In genomic region chrX:19563327-19563726, GRCh38 we compare ENCODE assay signal across 14 cellular contexts. TPM values are rescaled to one million over a fixed set of nuclear protein-coding genes. Genes with fewer than 3 reads are reported as not detected.
A peak's percentile ranks its signal among the peaks of the same experiment; 100 is the strongest.
DNase-seq lines count a peak whose midpoint lies in the region; ATAC-seq, FAIRE-seq and TF ChIP-seq lines count a peak whose summit lies in the region.
"Had no signal": no experiment of that assay in that cellular context is flagged by ENCODE, and none has a peak within 500 bp of the region (broad histone marks: within the 10 kb centered on the region; RNA-seq: fewer than 3 reads in every experiment).

No MANE protein-coding gene starts in this region.

- POLR2A ChIA-PET in MCF 10A (lab: Yijun Ruan, JAX) = no interaction called here

- H3K4me2 ChIP-seq in OCI-LY3 (ENCODE audit: low read length) = peak overlapping the region; percentile 94

- CTCF ChIA-PET in MCF 10A (lab: Yijun Ruan, JAX) = interaction anchor here (0.5 to 0.6 kb wide), 2 partner anchors 28 to 239 kb away, joined by 3 read pairs; no protein-coding TSS in a partner anchor

- intact Hi-C loops in MCF 10A (cut with micrococcal nuclease) = no loop called here

- H3K4me3 ChIP-seq in OCI-LY3 (ENCODE audit: low read length) = peak overlapping the region; percentile 65
- H3K4me3 ChIP-seq: esophagus muscularis mucosa, lower lobe of right lung had no signal

- no peaks in the 10 kb centered on the region for H3K9me3 ChIP-seq in OCI-LY3 (ENCODE audit: insufficient read depth, low read length)
- H3K9me3 ChIP-seq: esophagus muscularis mucosa, lower lobe of right lung had no signal

- H3K9me3 Mint-ChIP-seq in MCF 10A (ENCODE audit: unreplicated experiment) = no peaks in the 10 kb centered on the region
- peaks cover 51% of the 10 kb centered on the region for H3K9me3 Mint-ChIP-seq in nephron progenitor cell

- no peak overlapping the region for H2AFZ ChIP-seq in OCI-LY3 (ENCODE audit: low read depth, low read length)

- peak overlapping the region; percentile 60 for H3K9ac ChIP-seq in OCI-LY3 (ENCODE audit: low read length)

- H3K27ac ChIP-seq in OCI-LY3 (ENCODE audit: low read length) = peak overlapping the region; percentile 99
- H3K27ac ChIP-seq: esophagus muscularis mucosa, lower lobe of right lung, WERI-Rb-1 had no signal

- no peaks in the 10 kb centered on the region for H3K36me3 ChIP-seq in OCI-LY3 (replicated peaks; ENCODE audit: low read depth, low read length)
- H3K36me3 ChIP-seq: esophagus muscularis mucosa, lower lobe of right lung, WERI-Rb-1 had no signal

- ATAC-seq in GM19351 (IDR thresholded peaks at IDR 0.05; ENCODE audit: unreplicated experiment) = peak; percentile 45
- ATAC-seq in HG02870 (IDR thresholded peaks at IDR 0.05; ENCODE audit: unreplicated experiment) = peak; percentile 59
- ATAC-seq: lower lobe of right lung had no signal

- H3K36me3 Mint-ChIP-seq in MCF 10A (ENCODE audit: insufficient read depth, unreplicated experiment) = peaks cover 4% of the 10 kb centered on the region
- H3K36me3 Mint-ChIP-seq in nephron progenitor cell (ENCODE audit: low read depth) = no peaks in the 10 kb centered on the region

- no peak for DNase-seq in GM12891 (ENCODE audit: insufficient read length, low spot score)
- no peak for DNase-seq in MCF 10A (ENCODE audit: unreplicated experiment)
- DNase-seq in nephron progenitor cell = no peak
- no peak for DNase-seq in NCI-H2171 (lab: John Stamatoyannopoulos, UW)
- no peak for DNase-seq in NCI-H82 treated with DMSO at 0.1 percent for 48 hours (lab: John Stamatoyannopoulos, UW; ENCODE audit: unreplicated experiment)
- DNase-seq: activated naive CD4-positive, alpha-beta T cell; lower lobe of right lung; NCI-H446 treated with DMSO at 0.1 percent for 48 hours; WERI-Rb-1 had no signal

- no TSS peak for BruUV-seq in MCF 10A (replicated peaks; lab: Mats Ljungman, UMichigan)

- peaks cover 10% of the 10 kb centered on the region for H3K27me3 Mint-ChIP-seq in MCF 10A (ENCODE audit: insufficient read depth, unreplicated experiment)
- H3K27me3 Mint-ChIP-seq in nephron progenitor cell (ENCODE audit: low read depth, poor library complexity) = no peaks in the 10 kb centered on the region

- H3K4me1 Mint-ChIP-seq in MCF 10A (ENCODE audit: insufficient read depth, unreplicated experiment) = no peaks in the 10 kb centered on the region
- H3K4me1 Mint-ChIP-seq in nephron progenitor cell = peaks cover 19% of the 10 kb centered on the region

- FAIRE-seq in GM12891 (lab: Jason Lieb, UNC) = peak; percentile 78
- FAIRE-seq: G401.6 had no signal

- H3K4me1 ChIP-seq in OCI-LY3 (ENCODE audit: low read length) = peaks cover 55% of the 10 kb centered on the region
- H3K4me1 ChIP-seq: esophagus muscularis mucosa had no signal

- H3K79me2 ChIP-seq in OCI-LY3 (ENCODE audit: low read length) = no peaks in the 10 kb centered on the region

- H3K27ac Mint-ChIP-seq in MCF 10A (ENCODE audit: low read depth, unreplicated experiment) (no peak overlapping the region), nephron progenitor cell (no peak overlapping the region)

- H3K27me3 ChIP-seq in OCI-LY3 (ENCODE audit: low read depth, low read length) = no peaks in the 10 kb centered on the region
- H3K27me3 ChIP-seq: esophagus muscularis mucosa had no signal

- TF ChIP-seq CTCF in OCI-LY3 (IDR thresholded peaks at IDR 0.05; ENCODE audit: low read depth, low read length) (no peak), MCF 10A (IDR thresholded peaks at IDR 0.05; ENCODE audit: unreplicated experiment) (no peak), nephron progenitor cell (IDR thresholded peaks at IDR 0.05) (no peak)

- no peaks in the 10 kb centered on the region for H4K20me1 ChIP-seq in OCI-LY3 (ENCODE audit: insufficient read depth, low read length)

- H3K4me3 Mint-ChIP-seq in MCF 10A (ENCODE audit: unreplicated experiment) (no peak overlapping the region), nephron progenitor cell (no peak overlapping the region)

- no peak for TF ChIP-seq POLR2A in GM12891 (IDR thresholded peaks at IDR 0.05; ENCODE audit: low read depth, low read length)

TF ChIP-seq in GM12891, 5 proteins besides CTCF, POLR2A, EP300 and RAD21:
- no peak for TF ChIP-seq POU2F2 (IDR thresholded peaks at IDR 0.05; ENCODE audit: low read depth, low read length)
- TF ChIP-seq SPI1 (IDR thresholded peaks at IDR 0.05; ENCODE audit: low read depth, low read length) = peak; percentile 81

RNA-seq across cellular contexts. Expression of gene MAP3K15, which starts 48.0 kb away (rescaled TPM):
- polyA plus RNA-seq in GM12891 (2012; ENCODE audit: low read depth, missing spikeins) = 0.05 TPM
- total RNA-seq in MCF 10A (2022) = not detected in 2 replicates
